In genomic region chr15:59797756-59798604, GRCh38 we compare ENCODE assay signal across 22 cellular contexts.
DNase-seq lines count a peak whose midpoint lies in the region; ATAC-seq, FAIRE-seq and TF ChIP-seq lines count a peak whose summit lies in the region.
"Had no signal": no experiment of that assay in that cellular context is flagged by ENCODE, and none has a peak within 500 bp of the region (broad histone marks: within the 10 kb centered on the region; RNA-seq: fewer than 3 reads in every experiment).

No MANE protein-coding gene starts in this region.

- no peaks in the 10 kb centered on the region for H3K79me2 ChIP-seq in OCI-LY3 (ENCODE audit: low read length)
- H3K79me2 ChIP-seq in GM12878 (ENCODE audit: control insufficient read depth, insufficient read depth, low read length): no peaks in the 10 kb centered on the region

- H3K9ac ChIP-seq in OCI-LY3 (ENCODE audit: low read length) (no peak overlapping the region), GM12878 (ENCODE audit: control insufficient read depth, insufficient read depth, low read length) (no peak overlapping the region)

- no peaks in the 10 kb centered on the region for H3K27me3 ChIP-seq in CD4-positive, CD25-positive, alpha-beta regulatory T cell (ENCODE audit: control insufficient read depth, insufficient read depth, low read length)
- no peaks in the 10 kb centered on the region for H3K27me3 ChIP-seq in CD8-positive, alpha-beta memory T cell (ENCODE audit: insufficient read depth, low read length, poor library complexity, severe bottlenecking)
- peaks cover 67% of the 10 kb centered on the region for H3K27me3 ChIP-seq in OCI-LY3 (ENCODE audit: low read depth, low read length)
- H3K27me3 ChIP-seq in GM12878 (replicated peaks in 1 of 2; ENCODE audit: control insufficient read depth in 2 of 2, insufficient read depth in 2 of 2, low read length in 1 of 2): no peaks in the 10 kb centered on the region
- H3K27me3 ChIP-seq: thyroid gland had no signal

- H4K20me1 ChIP-seq in OCI-LY3 (ENCODE audit: insufficient read depth, low read length): no peaks in the 10 kb centered on the region
- H4K20me1 ChIP-seq in GM12878 (ENCODE audit: control insufficient read depth, insufficient read depth): no peaks in the 10 kb centered on the region

- TF ChIP-seq EP300 in GM12878 (IDR thresholded peaks at IDR 0.05; ENCODE audit: borderline replicate concordance in 1 of 2, control insufficient read depth in 1 of 2, low read depth in 2 of 2, low read length in 2 of 2): no peak

- CTCF ChIA-PET in CD8-positive, alpha-beta memory T cell (lab: Charles Lee): no interaction called here
- CTCF ChIA-PET in GM12878 (lab: Yijun Ruan, JAX): interaction anchor here (0.7 kb wide), 1 partner anchor 529 kb away, joined by 3 read pairs; no protein-coding TSS in a partner anchor

- no peak for ATAC-seq in CD4-positive, CD25-positive, alpha-beta regulatory T cell (ENCODE audit: low read depth in 2 of 2)
- ATAC-seq in GM12878: peak; percentile 48; the same call in 2 of the 3 replicates
- ATAC-seq: psoas muscle, WTC11 had no signal

- H3K27ac Mint-ChIP-seq in CD4-positive, CD25-positive, alpha-beta regulatory T cell: peak overlapping the region; percentile 88 to 94 (median 93)
- peak overlapping the region in 7 of 8 donors; percentile 36 to 92 (median 75) for H3K27ac Mint-ChIP-seq in CD8-positive, alpha-beta memory T cell
- H3K27ac Mint-ChIP-seq in osteocyte (ENCODE audit: unreplicated experiment): no peak overlapping the region
- H3K27ac Mint-ChIP-seq: B cell, IgD-negative memory B cell, memory B cell, WTC11 had no signal

- in situ Hi-C loops in GM12878 (cut with MboI): no loop called here

- FAIRE-seq in GM12878 (lab: Jason Lieb, UNC): no peak
- FAIRE-seq: GM18507 had no signal

- SMC1A ChIA-PET in GM12878 (lab: Charles Lee; ENCODE audit: uncharacterized antibody, unreplicated experiment): interaction anchor here (0.5 kb wide), 1 partner anchor 1436 kb away, joined by 3 read pairs; no protein-coding TSS in a partner anchor

- TF ChIP-seq RAD21 in GM12878 (IDR thresholded peaks at IDR 0.05; ENCODE audit: insufficient read depth, low read depth, low read length): no peak

- peaks cover 4% of the 10 kb centered on the region for H3K27me3 Mint-ChIP-seq in CD4-positive, CD25-positive, alpha-beta regulatory T cell
- H3K27me3 Mint-ChIP-seq in CD8-positive, alpha-beta memory T cell: peaks cover 0 to 6% of the 10 kb centered on the region in 2 donors
- H3K27me3 Mint-ChIP-seq in osteocyte (ENCODE audit: unreplicated experiment): peaks cover 32% of the 10 kb centered on the region

- peaks cover 48 to 90% (median 65%) of the 10 kb centered on the region in 4 donors for H3K4me1 Mint-ChIP-seq in CD4-positive, CD25-positive, alpha-beta regulatory T cell
- peaks cover 55 to 88% (median 82%) of the 10 kb centered on the region in 3 donors for H3K4me1 Mint-ChIP-seq in CD8-positive, alpha-beta memory T cell
- no peaks in the 10 kb centered on the region for H3K4me1 Mint-ChIP-seq in osteocyte (ENCODE audit: unreplicated experiment)
- H3K4me1 Mint-ChIP-seq: memory B cell had no signal

- POLR2A ChIA-PET in CD8-positive, alpha-beta memory T cell (lab: Charles Lee): interaction anchor here (0.5 kb wide), 1 partner anchor 116 kb away, joined by 4 read pairs; no protein-coding TSS in a partner anchor
- POLR2A ChIA-PET in GM12878 (lab: Charles Lee): no interaction called here

- BruUV-seq in GM12878 (replicated peaks; lab: Mats Ljungman, UMichigan): no TSS peak

- WGBS in GM12878 (ENCODE audit: insufficient coverage, insufficient replicate concordance, low lambda C conversion rate, missing lambda C conversion rate): 1% methylated on average over 3 of the region's 3 CpGs

- H3K36me3 ChIP-seq in CD4-positive, CD25-positive, alpha-beta regulatory T cell (ENCODE audit: control insufficient read depth, insufficient read depth, low read length): no peaks in the 10 kb centered on the region
- H3K36me3 ChIP-seq in CD8-positive, alpha-beta memory T cell (ENCODE audit: insufficient read depth, low read length): no peaks in the 10 kb centered on the region
- H3K36me3 ChIP-seq in OCI-LY3 (replicated peaks; ENCODE audit: low read depth, low read length) (no peaks in the 10 kb centered on the region), GM12878 (ENCODE audit: control insufficient read depth in 2 of 2, insufficient read depth in 2 of 2, low read length in 1 of 2) (no peaks in the 10 kb centered on the region)
- H3K36me3 ChIP-seq: thyroid gland had no signal

- peak overlapping the region; percentile 76 for H3K4me2 ChIP-seq in OCI-LY3 (ENCODE audit: low read length)
- peak overlapping the region; percentile 22; the same call in 1 of the 2 replicates for H3K4me2 ChIP-seq in GM12878 (ENCODE audit: control insufficient read depth, insufficient read depth)
- H3K4me2 ChIP-seq: smooth muscle cell had no signal

- peaks cover 60% of the 10 kb centered on the region for H3K4me1 ChIP-seq in CD4-positive, CD25-positive, alpha-beta regulatory T cell (ENCODE audit: control insufficient read depth, insufficient read depth, low read length, poor library complexity, severe bottlenecking)
- peaks cover 56% of the 10 kb centered on the region for H3K4me1 ChIP-seq in CD8-positive, alpha-beta memory T cell (ENCODE audit: insufficient read depth, low read length)
- H3K4me1 ChIP-seq in OCI-LY3 (ENCODE audit: low read length): peaks cover 27% of the 10 kb centered on the region
- no peaks in the 10 kb centered on the region; the same call in 1 of the 2 replicates for H3K4me1 ChIP-seq in GM12878 (ENCODE audit: control insufficient read depth, insufficient read depth, low read length)
- H3K4me1 ChIP-seq: thyroid gland had no signal

- peak overlapping the region; percentile 65 to 88 (median 76) for H3K4me3 Mint-ChIP-seq in CD4-positive, CD25-positive, alpha-beta regulatory T cell
- H3K4me3 Mint-ChIP-seq in CD8-positive, alpha-beta memory T cell: peak overlapping the region; percentile 14 to 75 (median 64)
- H3K4me3 Mint-ChIP-seq in osteocyte (ENCODE audit: unreplicated experiment): no peak overlapping the region
- H3K4me3 Mint-ChIP-seq: B cell, memory B cell, WTC11 had no signal

- peak in 1 of 3 donors; percentile 62 for DNase-seq in CD4-positive, CD25-positive, alpha-beta regulatory T cell
- no peak for DNase-seq in CD8-positive, alpha-beta memory T cell
- DNase-seq in GM12878 (ENCODE audit: low read depth, low spot score): peak; percentile 2
- DNase-seq in ureter (ENCODE audit: low spot score): no peak
- DNase-seq in NCI-H2196 treated with DMSO at 0.1 percent for 48 hours (lab: John Stamatoyannopoulos, UW; ENCODE audit: unreplicated experiment): no peak
- no peak for DNase-seq in osteocyte (ENCODE audit: extremely low spot score, unreplicated experiment)
- no peak for DNase-seq in NCI-H524 (lab: John Stamatoyannopoulos, UW)
- DNase-seq: anterior cingulate cortex, GDM1, hypothalamus, NCI-H2029, NCI-H510A treated with DMSO at 0.1 percent for 48 hours, psoas muscle, SHP77 treated with DMSO at 0.1 percent for 48 hours, thyroid gland had no signal

- peaks cover 0 to 4% (median 0%) of the 10 kb centered on the region in 7 donors for H3K9me3 Mint-ChIP-seq in CD4-positive, CD25-positive, alpha-beta regulatory T cell
- H3K9me3 Mint-ChIP-seq in CD8-positive, alpha-beta memory T cell: no peaks in the 10 kb centered on the region
- H3K9me3 Mint-ChIP-seq in osteocyte (ENCODE audit: unreplicated experiment): no peaks in the 10 kb centered on the region
- H3K9me3 Mint-ChIP-seq: memory B cell had no signal

- H3K27ac ChIP-seq in CD4-positive, CD25-positive, alpha-beta regulatory T cell (ENCODE audit: insufficient read depth, low read length, poor library complexity, severe bottlenecking): peak overlapping the region; percentile 56
- no peak overlapping the region for H3K27ac ChIP-seq in CD8-positive, alpha-beta memory T cell (ENCODE audit: low read depth, low read length)
- H3K27ac ChIP-seq in OCI-LY3 (ENCODE audit: low read length) (no peak overlapping the region), GM12878 (ENCODE audit: control insufficient read depth, insufficient read depth) (no peak overlapping the region)
- H3K27ac ChIP-seq: psoas muscle, thyroid gland had no signal

- peak overlapping the region; percentile 75 for H3K4me3 ChIP-seq in CD4-positive, CD25-positive, alpha-beta regulatory T cell (ENCODE audit: low read depth, low read length)
- peak overlapping the region; percentile 28 for H3K4me3 ChIP-seq in CD8-positive, alpha-beta memory T cell (ENCODE audit: low read length)
- H3K4me3 ChIP-seq in OCI-LY3 (ENCODE audit: low read length): peak overlapping the region; percentile 31
- H3K4me3 ChIP-seq in GM12878: no peak overlapping the region
- H3K4me3 ChIP-seq: psoas muscle, smooth muscle cell, thyroid gland had no signal

- TF ChIP-seq CTCF in OCI-LY3 (IDR thresholded peaks at IDR 0.05; ENCODE audit: low read depth, low read length): no peak
- no peak for TF ChIP-seq CTCF in GM12878 (IDR thresholded peaks at IDR 0.05 in 2 of 3, conservative IDR thresholded peaks at IDR 0.05 in 1 of 3; ENCODE audit: control insufficient read depth in 2 of 3, extremely low read depth in 1 of 3, insufficient read depth in 1 of 3, low read depth in 3 of 3, low read length in 3 of 3)
- TF ChIP-seq CTCF in osteocyte (IDR thresholded peaks at IDR 0.05): no peak

- RAD21 ChIA-PET in GM12878 (lab: Charles Lee; ENCODE audit: unreplicated experiment): no interaction called here

- no peaks in the 10 kb centered on the region for H3K9me3 ChIP-seq in CD4-positive, CD25-positive, alpha-beta regulatory T cell (ENCODE audit: control insufficient read depth in 2 of 2, low read length in 2 of 2)
- H3K9me3 ChIP-seq in CD8-positive, alpha-beta memory T cell (ENCODE audit: low read length): peaks cover 4% of the 10 kb centered on the region
- H3K9me3 ChIP-seq in OCI-LY3 (ENCODE audit: insufficient read depth, low read length) (no peaks in the 10 kb centered on the region), GM12878 (replicated peaks; ENCODE audit: control insufficient read depth, insufficient read depth, low read length) (no peaks in the 10 kb centered on the region)
- H3K9me3 ChIP-seq: psoas muscle, thyroid gland had no signal

- no peak for TF ChIP-seq POLR2A in GM12878 (IDR thresholded peaks at IDR 0.05; ENCODE audit: low read depth, low read length)

- intact Hi-C loops in GM12878 (cut with micrococcal nuclease; ENCODE audit: unreplicated experiment): no loop called here

- no peaks in the 10 kb centered on the region for H3K36me3 Mint-ChIP-seq in CD4-positive, CD25-positive, alpha-beta regulatory T cell
- H3K36me3 Mint-ChIP-seq in CD8-positive, alpha-beta memory T cell: peaks cover 0 to 6% (median 2%) of the 10 kb centered on the region in 3 donors
- H3K36me3 Mint-ChIP-seq in osteocyte (ENCODE audit: unreplicated experiment): no peaks in the 10 kb centered on the region
- H3K36me3 Mint-ChIP-seq: IgD-negative memory B cell, memory B cell, WTC11 had no signal

- H2AFZ ChIP-seq in OCI-LY3 (ENCODE audit: low read depth, low read length): no peak overlapping the region
- no peak overlapping the region for H2AFZ ChIP-seq in GM12878 (ENCODE audit: control insufficient read depth, low read depth, low read length)

TF ChIP-seq in GM12878, 131 proteins besides CTCF, POLR2A, EP300 and RAD21 (continues in another document):
- TF ChIP-seq ZNF274 (IDR thresholded peaks at IDR 0.05; ENCODE audit: insufficient read depth, insufficient read length): no peak
- peak; percentile 22; the same call in 1 of the 2 replicates for TF ChIP-seq IRF4 (IDR thresholded peaks at IDR 0.05; ENCODE audit: low read depth, low read length)
- peak; percentile 92 for TF ChIP-seq JUNB (IDR thresholded peaks at IDR 0.05)
- TF ChIP-seq KLF5 (IDR thresholded peaks at IDR 0.05; ENCODE audit: partially characterized antibody): no peak
